ENCODE assay signal across 8 cellular contexts in the genomic region with DNA sequence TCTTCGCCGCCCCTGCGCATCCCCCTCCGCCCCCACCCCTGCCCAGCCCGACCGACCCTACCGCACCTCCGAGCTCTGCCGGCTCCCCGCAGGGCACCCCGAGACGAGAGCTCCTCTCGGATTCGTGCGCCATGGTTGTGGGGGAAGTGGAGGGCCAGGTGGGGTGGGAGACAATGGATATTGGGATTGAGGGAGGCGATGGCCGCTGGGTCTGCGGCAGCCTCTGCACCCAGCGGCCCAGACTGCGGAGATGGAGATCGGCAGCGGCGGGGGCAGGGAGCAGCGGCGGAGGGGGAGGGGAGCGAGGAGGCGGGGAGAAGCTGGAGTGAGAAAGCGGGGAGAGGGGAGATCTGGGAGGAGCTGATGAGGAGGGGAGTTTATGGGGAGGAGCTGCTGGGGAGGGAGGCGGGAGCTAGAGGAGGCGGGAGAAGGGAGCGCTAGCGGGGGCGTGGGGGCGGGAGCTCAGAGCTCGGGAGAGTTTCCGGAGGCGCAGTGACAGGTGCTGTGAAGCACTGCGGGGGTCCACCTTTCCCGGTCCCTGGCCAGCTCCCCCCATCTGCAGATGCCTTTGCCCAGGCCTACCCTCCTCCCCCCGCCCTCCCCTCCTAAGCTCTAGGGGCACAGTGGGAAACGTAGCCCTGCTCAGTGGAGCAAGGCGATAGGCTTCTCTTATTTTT. TPM values are rescaled to one million over a fixed set of nuclear protein-coding genes. Genes with fewer than 3 reads are reported as not detected.
DNase-seq lines count a peak whose midpoint lies in the region; ATAC-seq and TF ChIP-seq lines count a peak whose summit lies in the region.

Gene SALL2 (minus strand): TSS at position 352 of the 677 bp plus-strand sequence. CDS start 219 bp downstream, at position 133.

- peaks cover 2% of the 10 kb centered on the region; the same call in 1 of the 2 replicates for H3K9me3 ChIP-seq in AG04450 (ENCODE audit: control insufficient read depth, insufficient read depth, low read length)
- H3K9me3 ChIP-seq in endodermal cell (ENCODE audit: control insufficient read depth, low read length) = no peaks in the 10 kb centered on the region
- no peaks in the 10 kb centered on the region for H3K9me3 ChIP-seq in mesodermal cell (ENCODE audit: control insufficient read depth, low read length)

- CTCF ChIA-PET in AG04450 (lab: Charles Lee) = interaction anchor here (0.9 to 5.4 kb wide), 7 partner anchors 15 to 554 kb away, joined by 3 to 24 read pairs (median 5); partner anchors contain the start of genes CHD8, METTL3 and TOX4
- CTCF ChIA-PET in activated CD8-positive, alpha-beta memory T cell treated with anti-CD3 and anti-CD28 coated beads, Interleukin-2, amount 10 ng/mL, durations not matched to agents 7 days and 5 days (lab: Charles Lee) = interaction anchor here (0.5 to 2.7 kb wide), 7 partner anchors 12 to 1045 kb away, joined by 3 to 13 read pairs (median 4); partner anchors contain the start of genes METTL3 and TOX4

- peaks cover 10% of the 10 kb centered on the region for H3K27me3 Mint-ChIP-seq in activated CD8-positive, alpha-beta memory T cell treated with anti-CD3 and anti-CD28 coated beads, Interleukin-2, amount 10 ng/mL, durations not matched to agents 7 days and 5 days
- H3K27me3 Mint-ChIP-seq in endodermal cell (ENCODE audit: insufficient read depth) = no peaks in the 10 kb centered on the region

- no peak within 1 kb of the TSS for H3K27ac Mint-ChIP-seq in activated CD8-positive, alpha-beta memory T cell treated with anti-CD3 and anti-CD28 coated beads, Interleukin-2, amount 10 ng/mL, durations not matched to agents 7 days and 5 days
- H3K27ac Mint-ChIP-seq in endodermal cell = peak within 1 kb of the TSS; percentile 99

- H3K27ac ChIP-seq in AG04450 (ENCODE audit: low read depth, low read length) (no peak within 1 kb of the TSS), endodermal cell (ENCODE audit: low read depth, low read length) (peak within 1 kb of the TSS; percentile 93), mesodermal cell (ENCODE audit: low read depth, low read length, severe bottlenecking) (peak within 1 kb of the TSS; percentile 77)

- DNase-seq in AG04450 (ENCODE audit: low read depth, low spot score) (peak; percentile 27), NCI-H345 treated with DMSO at 0.1 percent for 48 hours (lab: John Stamatoyannopoulos, UW; ENCODE audit: unreplicated experiment) (peak; percentile 96), endodermal cell (peak; percentile 98), AML-193 (lab: John Stamatoyannopoulos, UW) (no peak)
- DNase-seq in activated CD8-positive, alpha-beta memory T cell treated with anti-CD3 and anti-CD28 coated beads, Interleukin-2, amount 10 ng/mL, durations not matched to agents 7 days and 5 days = peak; percentile 66
- peak; percentile 29 for DNase-seq in stimulated activated CD8-positive, alpha-beta memory T cell treated with anti-CD3 and anti-CD28 coated beads, Interleukin-15, amount 100 ng/mL, for 1 hour (ENCODE audit: low read depth)

- H3K4me1 Mint-ChIP-seq in activated CD8-positive, alpha-beta memory T cell treated with anti-CD3 and anti-CD28 coated beads, Interleukin-2, amount 10 ng/mL, durations not matched to agents 7 days and 5 days = peaks cover 9% of the 10 kb centered on the region
- H3K4me1 Mint-ChIP-seq in endodermal cell = peaks cover 64% of the 10 kb centered on the region

- H3K36me3 ChIP-seq in endodermal cell (ENCODE audit: control insufficient read depth, insufficient read depth, low read length) (peaks cover 33% of the 10 kb centered on the region), mesodermal cell (ENCODE audit: control insufficient read depth, insufficient read depth, low read length) (peaks cover 32% of the 10 kb centered on the region)

- WGBS in endodermal cell (ENCODE audit: insufficient coverage in 1 of 2, insufficient read length in 1 of 2), 2 experiments = 0% methylated on average over 1 to 42 of the region's 42 CpGs
- 0 to 2% methylated on average over 17 to 22 of the region's 42 CpGs for WGBS in mesodermal cell (ENCODE audit: insufficient coverage in 2 of 2), 2 experiments

- TF ChIP-seq CTCF in AG04450 (IDR thresholded peaks at IDR 0.05; ENCODE audit: low read depth, low read length) = no peak
- no peak for TF ChIP-seq CTCF in endodermal cell (conservative IDR thresholded peaks at IDR 0.05)

- H3K36me3 Mint-ChIP-seq in activated CD8-positive, alpha-beta memory T cell treated with anti-CD3 and anti-CD28 coated beads, Interleukin-2, amount 10 ng/mL, durations not matched to agents 7 days and 5 days = no peaks in the 10 kb centered on the region
- peaks cover 36% of the 10 kb centered on the region for H3K36me3 Mint-ChIP-seq in endodermal cell (ENCODE audit: low read depth)

- H3K27me3 ChIP-seq in AG04450 (ENCODE audit: control insufficient read depth, insufficient read depth, low read length) (peaks cover 12% of the 10 kb centered on the region), endodermal cell (ENCODE audit: control insufficient read depth, insufficient read depth, low read length, poor library complexity, severe bottlenecking) (no peaks in the 10 kb centered on the region)

- H3K4me3 Mint-ChIP-seq in activated CD8-positive, alpha-beta memory T cell treated with anti-CD3 and anti-CD28 coated beads, Interleukin-2, amount 10 ng/mL, durations not matched to agents 7 days and 5 days = peak within 1 kb of the TSS; percentile 70
- peak within 1 kb of the TSS; percentile 85 for H3K4me3 Mint-ChIP-seq in endodermal cell

- POLR2A ChIA-PET in AG04450 (lab: Yijun Ruan, JAX) = interaction anchor here (0.6 to 1.8 kb wide), 6 partner anchors 9 to 1117 kb away, joined by 3 to 23 read pairs (median 4); partner anchors contain the start of genes CHD8 and METTL3

- no peaks in the 10 kb centered on the region for H3K9me3 Mint-ChIP-seq in activated CD8-positive, alpha-beta memory T cell treated with anti-CD3 and anti-CD28 coated beads, Interleukin-2, amount 10 ng/mL, durations not matched to agents 7 days and 5 days (ENCODE audit: low read depth)
- no peaks in the 10 kb centered on the region for H3K9me3 Mint-ChIP-seq in endodermal cell

- H3K4me1 ChIP-seq in endodermal cell (ENCODE audit: control insufficient read depth, insufficient read depth, low read length) (peaks cover 19% of the 10 kb centered on the region), mesodermal cell (ENCODE audit: control insufficient read depth, insufficient read depth, low read length, poor library complexity, severe bottlenecking) (peaks cover 16% of the 10 kb centered on the region)

- peak; percentile 67 for ATAC-seq in GM21529 (IDR thresholded peaks at IDR 0.05; ENCODE audit: unreplicated experiment)
- peak; percentile 87 for ATAC-seq in activated CD8-positive, alpha-beta memory T cell treated with anti-CD3 and anti-CD28 coated beads, Interleukin-2, amount 10 ng/mL, durations not matched to agents 7 days and 5 days

- H3K9ac ChIP-seq in endodermal cell (ENCODE audit: extremely low read depth, low read length, poor library complexity, severe bottlenecking) = peak within 1 kb of the TSS; percentile 88

- H3K4me3 ChIP-seq in AG04450 (ENCODE audit: low read depth, low read length) = peak within 1 kb of the TSS; percentile 76
- peak within 1 kb of the TSS; percentile 86 for H3K4me3 ChIP-seq in endodermal cell (ENCODE audit: low read length)
- peak within 1 kb of the TSS; percentile 71 for H3K4me3 ChIP-seq in mesodermal cell (ENCODE audit: extremely low read depth, insufficient read depth, low read length, poor library complexity, severe bottlenecking)

RNA-seq across cellular contexts. Expression of gene SALL2, which starts in this region (rescaled TPM):
- polyA plus RNA-seq in AG04450 (2011; rRNA removed) = 15.0 and 17.1 TPM in 2 replicates
- 21.8 and 23.4 TPM in 2 replicates for polyA minus RNA-seq in AG04450 (2011; rRNA and poly(A)+ RNA removed)
- total RNA-seq in activated CD8-positive, alpha-beta memory T cell treated with anti-CD3 and anti-CD28 coated beads, Interleukin-2, amount 10 ng/mL, durations not matched to agents 7 days and 5 days = 1 to 10 TPM; 1.3 to 1.5 TPM
- 100 to 1,000 TPM in 1 of 2 donors, 10 to 100 TPM in 1; 78.6 to 120 TPM for total RNA-seq in endodermal cell
- polyA plus RNA-seq in endodermal cell (2013, experiment 1 of 2) = 153 TPM
- polyA plus RNA-seq in endodermal cell (2013, experiment 2 of 2) = 133 TPM
- 57.8 TPM for polyA plus RNA-seq in mesodermal cell (2013, experiment 1 of 2)
- polyA plus RNA-seq in mesodermal cell (2013, experiment 2 of 2) = 52.8 TPM

Comparison
In these comparisons a context has a peak if more than half of its experiments do, and no peak if none do; other contexts are left out.
1. RNA of gene SALL2 (total RNA-seq): 78.6 to 120 TPM in endodermal cell; 1.3 to 1.5 TPM in activated CD8-positive, alpha-beta memory T cell treated with anti-CD3 and anti-CD28 coated beads, Interleukin-2, amount 10 ng/mL, durations not matched to agents 7 days and 5 days; every median in the first group is over 10 times any median in the second.
2. DNase-seq: peak in AG04450 (single experiment), NCI-H345 treated with DMSO at 0.1 percent for 48 hours (single experiment), activated CD8-positive, alpha-beta memory T cell treated with anti-CD3 and anti-CD28 coated beads, Interleukin-2, amount 10 ng/mL, durations not matched to agents 7 days and 5 days (single experiment), endodermal cell (single experiment) and stimulated activated CD8-positive, alpha-beta memory T cell treated with anti-CD3 and anti-CD28 coated beads, Interleukin-15, amount 100 ng/mL, for 1 hour (single experiment); none in AML-193 (0 of 2).
3. Peak in every context shown above with its lines, with median percentiles within 50 percentile points of each other: H3K4me3 ChIP-seq.